ENCODE assay signal across 2 cellular contexts in the genomic region with DNA sequence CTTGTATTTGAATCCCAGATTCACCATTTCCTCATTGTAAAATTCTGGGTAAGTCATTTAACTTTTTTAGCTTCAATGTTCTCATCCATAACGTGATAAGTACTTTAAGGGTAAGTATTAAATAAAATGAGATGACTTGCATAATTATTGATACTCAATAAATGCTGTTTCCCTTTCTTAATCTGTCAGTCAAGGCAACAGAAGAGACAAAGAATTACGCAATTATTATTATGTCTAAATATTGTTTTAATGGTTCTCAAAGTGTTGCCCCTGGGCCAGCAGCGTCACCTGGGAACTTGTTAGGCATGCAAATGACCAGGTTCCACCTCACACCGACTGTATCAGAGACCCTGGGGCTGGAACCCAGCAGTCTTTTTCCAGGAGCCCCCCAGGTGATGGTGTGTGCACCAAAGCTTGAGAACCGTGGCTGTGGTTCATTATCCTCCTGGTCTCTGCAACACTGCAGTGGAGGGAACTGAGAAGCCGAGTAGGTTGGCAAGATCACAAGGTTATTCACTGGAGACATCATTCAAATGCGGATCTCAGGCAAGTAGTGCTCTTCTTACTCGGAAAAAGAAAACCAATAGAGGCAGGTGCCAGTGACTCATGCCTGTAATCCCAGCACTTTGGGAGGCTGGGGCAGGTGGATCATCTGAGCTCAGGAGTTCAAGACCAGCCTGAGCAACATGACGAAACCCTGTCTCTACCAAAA.
TF ChIP-seq lines count a peak whose summit lies in the region.

No MANE protein-coding gene starts in this region.

TF ChIP-seq in A549, 52 proteins besides CTCF, POLR2A, EP300 and RAD21 (continued from another document):
- no peak for TF ChIP-seq ELK1 (IDR thresholded peaks at IDR 0.05; ENCODE audit: low read depth, low read length)
- TF ChIP-seq CEBPB (IDR thresholded peaks at IDR 0.05) = peak in 1 of 2 experiments; percentile 32; a peak in 1 of 4 replicates
- TF ChIP-seq NPAS2 (CRISPR knock-in tag; IDR thresholded peaks at IDR 0.05; ENCODE audit: borderline replicate concordance) = no peak
- TF ChIP-seq, protein P1, sequence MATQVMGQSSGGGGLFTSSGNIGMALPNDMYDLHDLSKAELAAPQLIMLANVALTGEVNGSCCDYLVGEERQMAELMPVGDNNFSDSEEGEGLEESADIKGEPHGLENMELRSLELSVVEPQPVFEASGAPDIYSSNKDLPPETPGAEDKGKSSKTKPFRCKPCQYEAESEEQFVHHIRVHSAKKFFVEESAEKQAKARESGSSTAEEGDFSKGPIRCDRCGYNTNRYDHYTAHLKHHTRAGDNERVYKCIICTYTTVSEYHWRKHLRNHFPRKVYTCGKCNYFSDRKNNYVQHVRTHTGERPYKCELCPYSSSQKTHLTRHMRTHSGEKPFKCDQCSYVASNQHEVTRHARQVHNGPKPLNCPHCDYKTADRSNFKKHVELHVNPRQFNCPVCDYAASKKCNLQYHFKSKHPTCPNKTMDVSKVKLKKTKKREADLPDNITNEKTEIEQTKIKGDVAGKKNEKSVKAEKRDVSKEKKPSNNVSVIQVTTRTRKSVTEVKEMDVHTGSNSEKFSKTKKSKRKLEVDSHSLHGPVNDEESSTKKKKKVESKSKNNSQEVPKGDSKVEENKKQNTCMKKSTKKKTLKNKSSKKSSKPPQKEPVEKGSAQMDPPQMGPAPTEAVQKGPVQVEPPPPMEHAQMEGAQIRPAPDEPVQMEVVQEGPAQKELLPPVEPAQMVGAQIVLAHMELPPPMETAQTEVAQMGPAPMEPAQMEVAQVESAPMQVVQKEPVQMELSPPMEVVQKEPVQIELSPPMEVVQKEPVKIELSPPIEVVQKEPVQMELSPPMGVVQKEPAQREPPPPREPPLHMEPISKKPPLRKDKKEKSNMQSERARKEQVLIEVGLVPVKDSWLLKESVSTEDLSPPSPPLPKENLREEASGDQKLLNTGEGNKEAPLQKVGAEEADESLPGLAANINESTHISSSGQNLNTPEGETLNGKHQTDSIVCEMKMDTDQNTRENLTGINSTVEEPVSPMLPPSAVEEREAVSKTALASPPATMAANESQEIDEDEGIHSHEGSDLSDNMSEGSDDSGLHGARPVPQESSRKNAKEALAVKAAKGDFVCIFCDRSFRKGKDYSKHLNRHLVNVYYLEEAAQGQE (IDR thresholded peaks at IDR 0.05) = no peak
- no peak for TF ChIP-seq RCOR1 (IDR thresholded peaks at IDR 0.05; ENCODE audit: low read depth, low read length)
- TF ChIP-seq KDM5A (IDR thresholded peaks at IDR 0.05) = no peak
- TF ChIP-seq MAFK (IDR thresholded peaks at IDR 0.05; ENCODE audit: partially characterized antibody) = peak; percentile 34
- TF ChIP-seq TFCP2L1 (CRISPR knock-in tag; IDR thresholded peaks at IDR 0.05) = no peak
- peak; percentile 71 for TF ChIP-seq NFE2L2 (conservative IDR thresholded peaks at IDR 0.05; ENCODE audit: low read length)
- no peak for TF ChIP-seq HOXA7 (CRISPR knock-in tag; IDR thresholded peaks at IDR 0.05)
- TF ChIP-seq FOXS1 (CRISPR knock-in tag; IDR thresholded peaks at IDR 0.05) = no peak
- TF ChIP-seq MAZ (IDR thresholded peaks at IDR 0.05; ENCODE audit: borderline replicate concordance, low read depth, low read length) = no peak
- TF ChIP-seq, protein P2, sequence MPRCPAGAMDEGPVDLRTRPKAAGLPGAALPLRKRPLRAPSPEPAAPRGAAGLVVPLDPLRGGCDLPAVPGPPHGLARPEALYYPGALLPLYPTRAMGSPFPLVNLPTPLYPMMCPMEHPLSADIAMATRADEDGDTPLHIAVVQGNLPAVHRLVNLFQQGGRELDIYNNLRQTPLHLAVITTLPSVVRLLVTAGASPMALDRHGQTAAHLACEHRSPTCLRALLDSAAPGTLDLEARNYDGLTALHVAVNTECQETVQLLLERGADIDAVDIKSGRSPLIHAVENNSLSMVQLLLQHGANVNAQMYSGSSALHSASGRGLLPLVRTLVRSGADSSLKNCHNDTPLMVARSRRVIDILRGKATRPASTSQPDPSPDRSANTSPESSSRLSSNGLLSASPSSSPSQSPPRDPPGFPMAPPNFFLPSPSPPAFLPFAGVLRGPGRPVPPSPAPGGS (IDR thresholded peaks at IDR 0.05) = no peak

TF ChIP-seq in GM23338, 12 proteins besides CTCF, POLR2A, EP300 and RAD21 (continued from another document):
- TF ChIP-seq ZNF462 (CRISPR knock-in tag; IDR thresholded peaks at IDR 0.05) (no peak), POLR2AphosphoS5 (IDR thresholded peaks at IDR 0.05; ENCODE audit: low read depth) (no peak), NANOG (IDR thresholded peaks at IDR 0.05; ENCODE audit: borderline replicate concordance) (no peak), ZNF114 (CRISPR knock-in tag; IDR thresholded peaks at IDR 0.05) (no peak), CREB1 (CRISPR knock-in tag; IDR thresholded peaks at IDR 0.05; ENCODE audit: low read depth) (no peak)
- TF ChIP-seq, protein P3, sequence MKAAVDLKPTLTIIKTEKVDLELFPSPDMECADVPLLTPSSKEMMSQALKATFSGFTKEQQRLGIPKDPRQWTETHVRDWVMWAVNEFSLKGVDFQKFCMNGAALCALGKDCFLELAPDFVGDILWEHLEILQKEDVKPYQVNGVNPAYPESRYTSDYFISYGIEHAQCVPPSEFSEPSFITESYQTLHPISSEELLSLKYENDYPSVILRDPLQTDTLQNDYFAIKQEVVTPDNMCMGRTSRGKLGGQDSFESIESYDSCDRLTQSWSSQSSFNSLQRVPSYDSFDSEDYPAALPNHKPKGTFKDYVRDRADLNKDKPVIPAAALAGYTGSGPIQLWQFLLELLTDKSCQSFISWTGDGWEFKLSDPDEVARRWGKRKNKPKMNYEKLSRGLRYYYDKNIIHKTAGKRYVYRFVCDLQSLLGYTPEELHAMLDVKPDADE (IDR thresholded peaks at IDR 0.05) = no peak
- TF ChIP-seq, protein P1 (IDR thresholded peaks at IDR 0.05; ENCODE audit: unreplicated experiment) = no peak
